21 cellular contexts compared by ENCODE assay signal in genomic region chr7:98531717-98532116, GRCh38.
DNase-seq lines count a peak whose midpoint lies in the region; ATAC-seq, FAIRE-seq and TF ChIP-seq lines count a peak whose summit lies in the region.
"Had no signal": no experiment of that assay in that cellular context is flagged by ENCODE, and none has a peak within 500 bp of the region (broad histone marks: within the 10 kb centered on the region; RNA-seq: fewer than 3 reads in every experiment).

No MANE protein-coding gene starts in this region.

- H3K9me3 ChIP-seq in K562 (replicated peaks; ENCODE audit: control insufficient read depth, insufficient read depth, low read depth, low read length): no peaks in the 10 kb centered on the region
- H3K9me3 ChIP-seq: Peyer's patch had no signal

- TF ChIP-seq POLR2A in NB4 (IDR thresholded peaks at IDR 0.05; ENCODE audit: extremely low read depth, insufficient read length): no peak
- TF ChIP-seq POLR2A in K562 (conservative IDR thresholded peaks at IDR 0.05): no peak
- TF ChIP-seq POLR2A in GM12892 (IDR thresholded peaks at IDR 0.05; ENCODE audit: low read depth, low read length): no peak

- DNase-seq in NB4 (ENCODE audit: low read depth) (peak; percentile 15), K562 (ENCODE audit: extremely low read depth in 1 of 4, low spot score in 3 of 4) (peak in 2 of 4 experiments; percentile 26 to 27), cerebellar nuclear complex (lab: John Stamatoyannopoulos, UW) (no peak), SW 1271 (lab: John Stamatoyannopoulos, UW) (no peak), GM12892 (ENCODE audit: insufficient read length) (no peak)
- DNase-seq: CD4-positive, alpha-beta T cell; IMR-90; NCI-H1048; NCI-H146; NCI-H2081 treated with DMSO at 0.1 percent for 48 hours; NCI-H2227 treated with DMSO at 0.1 percent for 48 hours; NCI-H526; NK-92 treated with Interleukin-12 subunit alpha and Interleukin-12 subunit beta, amount 100 ng/mL, for 24 hours; Peyer's patch; Right ventricle myocardium superior; T-helper 17 cell had no signal

- CTCF ChIA-PET in K562 (lab: Yijun Ruan, JAX; ENCODE audit: low intra/inter-chr PET ratio): no interaction called here

- H3K36me3 ChIP-seq in K562 (ENCODE audit: control insufficient read depth, insufficient read depth, low read length): no peaks in the 10 kb centered on the region
- H3K36me3 ChIP-seq: Peyer's patch had no signal

- TF ChIP-seq CTCF in 22Rv1 (IDR thresholded peaks at IDR 0.05): peak; percentile 20; the same call in 1 of the 2 replicates
- TF ChIP-seq CTCF in GM12872 (IDR thresholded peaks at IDR 0.05; ENCODE audit: insufficient read depth, low read depth, low read length): peak; percentile 32; the same call in 2 of the 3 replicates
- no peak for TF ChIP-seq CTCF in NB4 (IDR thresholded peaks at IDR 0.05; ENCODE audit: low read depth, low read length)
- peak; percentile 25 to 51 (median 36); a peak in 3 of 6 replicates for TF ChIP-seq CTCF in K562 (IDR thresholded peaks at IDR 0.05 in 2 of 3, conservative IDR thresholded peaks at IDR 0.05 in 1 of 3; ENCODE audit: insufficient read depth in 2 of 3, low read depth in 1 of 3, low read length in 3 of 3)

- peak in 1 of 2 experiments; percentile 21; a peak in 1 of 4 replicates for TF ChIP-seq RAD21 in K562 (CRISPR knock-in tag; conservative IDR thresholded peaks at IDR 0.05 in 1 of 2, IDR thresholded peaks at IDR 0.05 in 1 of 2)

- POLR2A ChIA-PET in K562 (lab: Yijun Ruan, JAX): no interaction called here

- ATAC-seq in K562: peak; percentile 65
- ATAC-seq in HG03045 (IDR thresholded peaks at IDR 0.05; ENCODE audit: unreplicated experiment): no peak
- ATAC-seq: SK-N-SH treated with all-trans-retinoic acid at 6 μM for 48 hours, T-helper 17 cell had no signal

- H3K4me1 ChIP-seq in K562 (replicated peaks in 1 of 2; ENCODE audit: control insufficient read depth in 2 of 2, insufficient read depth in 2 of 2, low read length in 2 of 2): no peaks in the 10 kb centered on the region
- H3K4me1 ChIP-seq: Peyer's patch had no signal

- WGBS in K562 (ENCODE audit: insufficient coverage, low coverage, missing lambda C conversion rate): 2% methylated on average over 3 of the region's 3 CpGs

- no peak overlapping the region for H3K4me3 ChIP-seq in NB4 (ENCODE audit: low read depth, low read length)
- H3K4me3 ChIP-seq in K562: no peak overlapping the region
- H3K4me3 ChIP-seq: Peyer's patch had no signal

- H3K9me1 ChIP-seq in K562 (ENCODE audit: control insufficient read depth, insufficient read depth, low read length): no peaks in the 10 kb centered on the region

- no peaks in the 10 kb centered on the region for H4K20me1 ChIP-seq in K562 (replicated peaks; ENCODE audit: control insufficient read depth, insufficient read depth, low read length)

- TF ChIP-seq EP300 in K562 (IDR thresholded peaks at IDR 0.05; ENCODE audit: low read length): no peak

- no peaks in the 10 kb centered on the region for H3K79me2 ChIP-seq in K562 (ENCODE audit: control insufficient read depth, insufficient read depth, low read length)

- peaks cover 5 to 34% of the 10 kb centered on the region in 2 experiments; a peak in 3 of 5 replicates for H3K27me3 ChIP-seq in K562 (ENCODE audit: control insufficient read depth in 2 of 2, insufficient read depth in 2 of 2, low read length in 2 of 2)
- H3K27me3 ChIP-seq: Peyer's patch had no signal

- H2AFZ ChIP-seq in K562 (ENCODE audit: low read depth, low read length): no peak overlapping the region

- BruUV-seq in K562 (replicated peaks; lab: Mats Ljungman, UMichigan): no TSS peak

- H3K27ac ChIP-seq in 22Rv1: no peak overlapping the region
- H3K27ac ChIP-seq in K562 (ENCODE audit: extremely low read depth, low read depth, low read length): no peak overlapping the region
- H3K27ac ChIP-seq: Peyer's patch had no signal

- FAIRE-seq in K562 (lab: Jason Lieb, UNC): no peak
- FAIRE-seq in GM12892 (lab: Jason Lieb, UNC): no peak
- FAIRE-seq: D721Med had no signal

- no peak overlapping the region for H3K4me2 ChIP-seq in K562 (ENCODE audit: insufficient read depth, low read length)

- H3K9ac ChIP-seq in K562 (ENCODE audit: insufficient read depth in 1 of 2, low read depth in 2 of 2, low read length in 2 of 2): no peak overlapping the region

- in situ Hi-C loops in K562 (cut with MboI): no loop called here

- intact Hi-C loops in K562 (cut with micrococcal nuclease): no loop called here

TF ChIP-seq in K562, 482 proteins besides CTCF, POLR2A, EP300 and RAD21:
- TF ChIP-seq ZNF174 (CRISPR knock-in tag; IDR thresholded peaks at IDR 0.05): no peak
- TF ChIP-seq SOX6 (IDR thresholded peaks at IDR 0.05): no peak
- TF ChIP-seq, protein P1, sequence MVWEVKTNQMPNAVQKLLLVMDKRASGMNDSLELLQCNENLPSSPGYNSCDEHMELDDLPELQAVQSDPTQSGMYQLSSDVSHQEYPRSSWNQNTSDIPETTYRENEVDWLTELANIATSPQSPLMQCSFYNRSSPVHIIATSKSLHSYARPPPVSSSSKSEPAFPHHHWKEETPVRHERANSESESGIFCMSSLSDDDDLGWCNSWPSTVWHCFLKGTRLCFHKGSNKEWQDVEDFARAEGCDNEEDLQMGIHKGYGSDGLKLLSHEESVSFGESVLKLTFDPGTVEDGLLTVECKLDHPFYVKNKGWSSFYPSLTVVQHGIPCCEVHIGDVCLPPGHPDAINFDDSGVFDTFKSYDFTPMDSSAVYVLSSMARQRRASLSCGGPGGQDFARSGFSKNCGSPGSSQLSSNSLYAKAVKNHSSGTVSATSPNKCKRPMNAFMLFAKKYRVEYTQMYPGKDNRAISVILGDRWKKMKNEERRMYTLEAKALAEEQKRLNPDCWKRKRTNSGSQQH (CRISPR knock-in tag; IDR thresholded peaks at IDR 0.05): no peak
- TF ChIP-seq FOXJ2 (tag; IDR thresholded peaks at IDR 0.05): no peak
- TF ChIP-seq NFRKB (IDR thresholded peaks at IDR 0.05; ENCODE audit: low read depth): no peak
- TF ChIP-seq ZBED1 (IDR thresholded peaks at IDR 0.05): no peak
- no peak for TF ChIP-seq TAF15 (IDR thresholded peaks at IDR 0.05; ENCODE audit: low read depth, low read length)
- TF ChIP-seq TBL1XR1 (IDR thresholded peaks at IDR 0.05; ENCODE audit: low read length in 2 of 2): no peak
- TF ChIP-seq NUFIP1 (IDR thresholded peaks at IDR 0.05; ENCODE audit: partially characterized antibody): no peak
- TF ChIP-seq, protein P2, sequence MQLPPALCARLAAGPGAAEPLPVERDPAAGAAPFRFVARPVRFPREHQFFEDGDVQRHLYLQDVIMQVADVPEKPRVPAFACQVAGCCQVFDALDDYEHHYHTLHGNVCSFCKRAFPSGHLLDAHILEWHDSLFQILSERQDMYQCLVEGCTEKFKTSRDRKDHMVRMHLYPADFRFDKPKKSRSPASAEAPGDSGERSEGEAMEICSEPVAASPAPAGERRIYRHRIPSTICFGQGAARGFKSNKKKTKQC (CRISPR knock-in tag; IDR thresholded peaks at IDR 0.05): no peak
